In genomic region chr11:12695221-12695794, GRCh38 we compare ENCODE assay signal across 14 cellular contexts. TPM values are rescaled to one million over a fixed set of nuclear protein-coding genes. Genes with fewer than 3 reads are reported as not detected.
DNase-seq lines count a peak whose midpoint lies in the region; ATAC-seq and TF ChIP-seq lines count a peak whose summit lies in the region.
"Had no signal": no experiment of that assay in that cellular context is flagged by ENCODE, and none has a peak within 500 bp of the region (broad histone marks: within the 10 kb centered on the region; RNA-seq: fewer than 3 reads in every experiment).

No MANE protein-coding gene starts in this region.

- peaks cover 60% of the 10 kb centered on the region for H3K4me1 Mint-ChIP-seq in progenitor cell of endocrine pancreas (ENCODE audit: low read depth)

- H3K36me3 ChIP-seq in right atrium auricular region: no peaks in the 10 kb centered on the region
- H3K36me3 ChIP-seq: prostate gland had no signal

- no peaks in the 10 kb centered on the region for H3K9me3 ChIP-seq in right atrium auricular region
- H3K9me3 ChIP-seq: prostate gland had no signal

- no peaks in the 10 kb centered on the region for H3K27me3 Mint-ChIP-seq in progenitor cell of endocrine pancreas

- H3K27me3 ChIP-seq in right atrium auricular region (no peaks in the 10 kb centered on the region), foreskin keratinocyte (no peaks in the 10 kb centered on the region)

- DNase-seq in right atrium auricular region (ENCODE audit: low spot score): no peak
- DNase-seq in left ventricle myocardium superior: no peak
- DNase-seq in foreskin keratinocyte: no peak
- DNase-seq in progenitor cell of endocrine pancreas (ENCODE audit: low spot score, unreplicated experiment): no peak
- DNase-seq in activated T-cell treated with anti-CD3 and anti-CD28 coated beads for 4 hours: no peak
- no peak for DNase-seq in effector CD8-positive, alpha-beta T cell (lab: John Stamatoyannopoulos, UW)
- DNase-seq: activated CD4-positive, alpha-beta memory T cell treated with anti-CD3 and anti-CD28 coated beads for 36 hours; activated naive CD4-positive, alpha-beta T cell treated with Interleukin-2 at 50 U/mL for 16 hours; NCI-H2171 had no signal

- no peak overlapping the region for H3K4me3 Mint-ChIP-seq in progenitor cell of endocrine pancreas (ENCODE audit: low read depth)
- H3K4me3 Mint-ChIP-seq: activated CD4-positive, alpha-beta memory T cell treated with anti-CD3 and anti-CD28 coated beads for 36 hours; dendritic cell treated with granulocyte-macrophage colony-stimulating factor and Interleukin-4, amounts not matched to agents 40 ng/mL and 50 ng/mL, for 4 days; T-helper 1 cell treated with Interleukin-12 subunit alpha and Interleukin-12 subunit beta and Interleukin-4 antibody, amounts not matched to agents 30 μg/mL and 1 μg/mL, for 36 hours had no signal

- TF ChIP-seq CTCF in right atrium auricular region (IDR thresholded peaks at IDR 0.05) (no peak), foreskin keratinocyte (conservative IDR thresholded peaks at IDR 0.05) (no peak), progenitor cell of endocrine pancreas (IDR thresholded peaks at IDR 0.05; ENCODE audit: unreplicated experiment) (no peak)

- H3K27ac Mint-ChIP-seq in progenitor cell of endocrine pancreas: peak overlapping the region; percentile 77
- H3K27ac Mint-ChIP-seq: activated CD4-positive, alpha-beta memory T cell treated with anti-CD3 and anti-CD28 coated beads for 36 hours; dendritic cell treated with granulocyte-macrophage colony-stimulating factor and Interleukin-4, amounts not matched to agents 40 ng/mL and 50 ng/mL, for 4 days; T-helper 1 cell treated with Interleukin-12 subunit alpha and Interleukin-12 subunit beta and Interleukin-4 antibody, amounts not matched to agents 30 μg/mL and 1 μg/mL, for 36 hours had no signal

- no peak for ATAC-seq in left ventricle myocardium superior
- ATAC-seq in foreskin keratinocyte: no peak
- ATAC-seq in GM21786 (IDR thresholded peaks at IDR 0.05; ENCODE audit: unreplicated experiment): no peak
- ATAC-seq in GM18870 (IDR thresholded peaks at IDR 0.05; ENCODE audit: unreplicated experiment): no peak

- H3K4me3 ChIP-seq in right atrium auricular region: no peak overlapping the region
- H3K4me3 ChIP-seq: prostate gland had no signal

- H3K4me1 ChIP-seq in right atrium auricular region: peaks cover 0 to 69% of the 10 kb centered on the region in 2 donors
- peaks cover 57% of the 10 kb centered on the region for H3K4me1 ChIP-seq in foreskin keratinocyte

- intact Hi-C loops in left ventricle myocardium superior (cut with micrococcal nuclease): loop anchor here (10.0 kb wide), 1 partner anchor 49 kb away; no protein-coding TSS in a partner anchor

- no peaks in the 10 kb centered on the region for H3K9me3 Mint-ChIP-seq in progenitor cell of endocrine pancreas (ENCODE audit: low read depth)
- H3K9me3 Mint-ChIP-seq: activated CD4-positive, alpha-beta memory T cell treated with anti-CD3 and anti-CD28 coated beads for 36 hours; dendritic cell treated with granulocyte-macrophage colony-stimulating factor and Interleukin-4, amounts not matched to agents 40 ng/mL and 50 ng/mL, for 4 days; T-helper 1 cell treated with Interleukin-12 subunit alpha and Interleukin-12 subunit beta and Interleukin-4 antibody, amounts not matched to agents 30 μg/mL and 1 μg/mL, for 36 hours had no signal

- H3K36me3 Mint-ChIP-seq in progenitor cell of endocrine pancreas (ENCODE audit: insufficient read depth): no peaks in the 10 kb centered on the region
- H3K36me3 Mint-ChIP-seq: activated CD4-positive, alpha-beta memory T cell treated with anti-CD3 and anti-CD28 coated beads for 36 hours had no signal

- H3K27ac ChIP-seq in right atrium auricular region (peak overlapping the region; percentile 91 to 95), foreskin keratinocyte (peak overlapping the region; percentile 96)

RNA-seq across cellular contexts. Expression of gene TEAD1, which starts 21.1 kb away (rescaled TPM):
- total RNA-seq in right atrium auricular region: 10 to 100 TPM; 73.8 to 99.8 TPM
- 127 TPM for total RNA-seq in left ventricle myocardium superior
- 90.2 and 92.3 TPM in 2 replicates for total RNA-seq in foreskin keratinocyte
- polyA plus RNA-seq in foreskin keratinocyte: 5.8 and 8.4 TPM in 2 replicates
- 92.4 and 95.8 TPM in 2 replicates for total RNA-seq in progenitor cell of endocrine pancreas
